In the genomic region with DNA sequence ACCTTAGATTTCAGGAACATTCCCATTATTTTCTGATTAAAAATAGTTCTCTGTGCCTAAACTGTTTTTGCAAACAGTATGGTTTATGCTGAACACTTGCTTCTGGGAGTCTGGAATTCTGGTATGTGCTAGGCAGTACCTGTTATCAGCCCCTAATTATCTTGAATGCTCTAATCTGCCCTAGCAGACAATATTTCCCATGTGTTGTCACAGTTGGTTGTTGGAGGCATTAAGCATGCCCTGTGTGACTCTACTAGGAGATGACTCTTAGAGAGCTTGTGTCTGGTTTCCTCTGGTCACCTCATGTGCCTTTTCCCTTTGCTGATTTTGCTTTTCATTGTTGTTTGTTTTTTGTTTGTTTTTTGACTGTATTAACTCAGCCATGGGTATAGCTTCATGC, we compare ENCODE assay signal across 18 cellular contexts. TPM values are rescaled to one million over a fixed set of nuclear protein-coding genes. Genes with fewer than 3 reads are reported as not detected.
DNase-seq lines count a peak whose midpoint lies in the region; ATAC-seq and TF ChIP-seq lines count a peak whose summit lies in the region.
"Had no signal": no experiment of that assay in that cellular context is flagged by ENCODE, and none has a peak within 500 bp of the region (broad histone marks: within the 10 kb centered on the region; RNA-seq: fewer than 3 reads in every experiment).

No MANE protein-coding gene starts in this region.

- H3K4me1 ChIP-seq in Caco-2: peaks cover 26% of the 10 kb centered on the region
- H3K4me1 ChIP-seq in RWPE2 (ENCODE audit: insufficient read depth, poor library complexity, severe bottlenecking): no peaks in the 10 kb centered on the region
- peaks cover 4 to 50% (median 38%) of the 10 kb centered on the region in 9 donors for H3K4me1 ChIP-seq in heart right ventricle
- peaks cover 2 to 6% of the 10 kb centered on the region in 2 experiments for H3K4me1 ChIP-seq in trophoblast cell (ENCODE audit: control insufficient read depth in 1 of 2, insufficient read depth in 2 of 2, low read length in 2 of 2)
- H3K4me1 ChIP-seq: HAP-1 had no signal

- CTCF ChIA-PET in Caco-2 (lab: Charles Lee): no interaction called here

- H2BK5ac ChIP-seq in trophoblast cell (ENCODE audit: low read depth, low read length, poor library complexity): no peak overlapping the region

- no peak overlapping the region for H4K8ac ChIP-seq in trophoblast cell (ENCODE audit: low read depth, low read length)

- H3K79me1 ChIP-seq in trophoblast cell (ENCODE audit: low read length): no peaks in the 10 kb centered on the region

- peak overlapping the region; percentile 22 for H3K27ac Mint-ChIP-seq in Caco-2 (ENCODE audit: unreplicated experiment)
- H3K27ac Mint-ChIP-seq: activated CD4-positive, alpha-beta T cell treated with anti-CD3 and anti-CD28 coated beads, Interleukin-2, amount 10 ng/mL, durations not matched to agents 7 days and 5 days; dendritic cell treated with granulocyte-macrophage colony-stimulating factor and Interleukin-4, amounts not matched to agents 40 ng/mL and 50 ng/mL, for 4 days had no signal

- H3K4me2 ChIP-seq in trophoblast cell (ENCODE audit: low read length): no peak overlapping the region

- ATAC-seq in RWPE2 (ENCODE audit: low read depth) (peak; percentile 19; the same call in 2 of the 3 replicates), heart right ventricle (peak in 5 of 8 donors; percentile 27 to 76 (median 62)), GM19397 (IDR thresholded peaks at IDR 0.05; ENCODE audit: unreplicated experiment) (no peak), GM21367 (IDR thresholded peaks at IDR 0.05; ENCODE audit: unreplicated experiment) (no peak)
- ATAC-seq: left colon, upper lobe of right lung had no signal

- H3K14ac ChIP-seq in trophoblast cell (ENCODE audit: low read length): no peak overlapping the region

- no peak overlapping the region for H4K91ac ChIP-seq in trophoblast cell (ENCODE audit: low read depth, low read length)

- BruUV-seq in Caco-2 (replicated peaks; lab: Mats Ljungman, UMichigan): no TSS peak

- H3K9me3 ChIP-seq in Caco-2 (no peaks in the 10 kb centered on the region), RWPE2 (ENCODE audit: severe bottlenecking) (no peaks in the 10 kb centered on the region), heart right ventricle (no peaks in the 10 kb centered on the region), trophoblast cell (ENCODE audit: insufficient read depth, low read depth, low read length) (no peaks in the 10 kb centered on the region)
- H3K9me3 ChIP-seq: esophagus muscularis mucosa, HAP-1, upper lobe of right lung had no signal

- H3K27me3 ChIP-seq in Caco-2 (replicated peaks; ENCODE audit: control insufficient read depth, insufficient read depth, low read length) (no peaks in the 10 kb centered on the region), RWPE2 (ENCODE audit: insufficient read depth, poor library complexity, severe bottlenecking) (no peaks in the 10 kb centered on the region), heart right ventricle (no peaks in the 10 kb centered on the region), trophoblast cell (ENCODE audit: insufficient read depth, low read length) (no peaks in the 10 kb centered on the region)
- H3K27me3 ChIP-seq: esophagus muscularis mucosa, upper lobe of right lung had no signal

- no peaks in the 10 kb centered on the region for H3K36me3 ChIP-seq in Caco-2 (ENCODE audit: control insufficient read depth, insufficient read depth, low read length)
- peaks cover 20% of the 10 kb centered on the region for H3K36me3 ChIP-seq in RWPE2 (ENCODE audit: low read depth)
- H3K36me3 ChIP-seq in heart right ventricle: peaks cover 0 to 17% (median 0%) of the 10 kb centered on the region in 9 donors
- peaks cover 0 to 3% of the 10 kb centered on the region in 2 experiments for H3K36me3 ChIP-seq in trophoblast cell (ENCODE audit: control insufficient read depth in 1 of 2, insufficient read depth in 2 of 2, low read length in 2 of 2)
- H3K36me3 ChIP-seq: upper lobe of right lung had no signal

- H3K4ac ChIP-seq in trophoblast cell (ENCODE audit: low read depth, low read length): no peak overlapping the region

- H3K23ac ChIP-seq in trophoblast cell (ENCODE audit: low read length): no peak overlapping the region

- TF ChIP-seq CTCF in Caco-2 (IDR thresholded peaks at IDR 0.05; ENCODE audit: insufficient read depth in 1 of 2, low read depth in 1 of 2, low read length in 1 of 2, severe bottlenecking in 1 of 2, unreplicated experiment in 1 of 2) (no peak), RWPE2 (IDR thresholded peaks at IDR 0.05; ENCODE audit: poor library complexity, severe bottlenecking) (no peak), heart right ventricle (IDR thresholded peaks at IDR 0.05) (no peak)

- H3K27ac ChIP-seq in RWPE2 (ENCODE audit: poor library complexity, severe bottlenecking): no peak overlapping the region
- H3K27ac ChIP-seq in heart right ventricle: no peak overlapping the region
- no peak overlapping the region for H3K27ac ChIP-seq in trophoblast cell (ENCODE audit: low read depth, low read length)
- H3K27ac ChIP-seq: esophagus muscularis mucosa, upper lobe of right lung had no signal

- H3K4me3 ChIP-seq in Caco-2 (ENCODE audit: low read depth, low read length): no peak overlapping the region
- no peak overlapping the region for H3K4me3 ChIP-seq in RWPE2 (ENCODE audit: severe bottlenecking)
- no peak overlapping the region for H3K4me3 ChIP-seq in heart right ventricle
- no peak overlapping the region for H3K4me3 ChIP-seq in trophoblast cell (ENCODE audit: low read depth, low read length)
- H3K4me3 ChIP-seq: esophagus muscularis mucosa, HAP-1, upper lobe of right lung had no signal

- peaks cover 9% of the 10 kb centered on the region for H3K36me3 Mint-ChIP-seq in Caco-2 (ENCODE audit: insufficient read depth, unreplicated experiment)

- peaks cover 4% of the 10 kb centered on the region for H3K79me2 ChIP-seq in trophoblast cell (ENCODE audit: control insufficient read depth, insufficient read depth, low read length, poor library complexity)

- H3K4me1 Mint-ChIP-seq in Caco-2 (ENCODE audit: low read depth, unreplicated experiment): peaks cover 31% of the 10 kb centered on the region

- H2BK120ac ChIP-seq in trophoblast cell (ENCODE audit: insufficient read depth, low read length, poor library complexity): no peak overlapping the region

- H3K18ac ChIP-seq in trophoblast cell (ENCODE audit: low read length): no peak overlapping the region

- H4K12ac ChIP-seq in trophoblast cell (ENCODE audit: low read depth, low read length): no peak overlapping the region

- no peak overlapping the region for H2AFZ ChIP-seq in trophoblast cell (ENCODE audit: insufficient read depth, low read length, poor library complexity)

- H3K4me3 Mint-ChIP-seq in Caco-2 (ENCODE audit: unreplicated experiment): no peak overlapping the region
- H3K4me3 Mint-ChIP-seq: activated CD4-positive, alpha-beta T cell treated with anti-CD3 and anti-CD28 coated beads, Interleukin-2, amount 10 ng/mL, durations not matched to agents 7 days and 5 days; dendritic cell treated with granulocyte-macrophage colony-stimulating factor and Interleukin-4, amounts not matched to agents 40 ng/mL and 50 ng/mL, for 4 days had no signal

- POLR2A ChIA-PET in Caco-2 (lab: Charles Lee): no interaction called here

- intact Hi-C loops in Caco-2 (cut with micrococcal nuclease; ENCODE audit: unreplicated experiment): no loop called here
- intact Hi-C loops in heart right ventricle (cut with DNase I): no loop called here

- H3K27me3 Mint-ChIP-seq in Caco-2 (ENCODE audit: insufficient read depth, unreplicated experiment): no peaks in the 10 kb centered on the region
- H3K27me3 Mint-ChIP-seq: activated CD4-positive, alpha-beta T cell treated with anti-CD3 and anti-CD28 coated beads, Interleukin-2, amount 10 ng/mL, durations not matched to agents 7 days and 5 days; dendritic cell treated with granulocyte-macrophage colony-stimulating factor and Interleukin-4, amounts not matched to agents 40 ng/mL and 50 ng/mL, for 4 days had no signal

- H2AK5ac ChIP-seq in trophoblast cell (ENCODE audit: low read length): no peak overlapping the region

- DNase-seq in Caco-2 (peak in 1 of 2 experiments; percentile 13), RWPE2 (ENCODE audit: low spot score) (no peak), heart right ventricle (no peak), trophoblast cell (peak; percentile 69 to 82), NCI-H1092 treated with DMSO at 0.1 percent for 48 hours (lab: John Stamatoyannopoulos, UW) (no peak)
- DNase-seq: activated CD4-positive, alpha-beta T cell treated with anti-CD3 and anti-CD28 coated beads, Interleukin-2, amount 10 ng/mL, durations not matched to agents 7 days and 5 days; amygdala; hippocampal formation; left colon; SHP77 treated with DMSO at 0.1 percent for 48 hours; stimulated activated CD4-positive, alpha-beta T cell treated with anti-CD3 and anti-CD28 coated beads, Interleukin-4, amount 100 ng/mL, for 24 hours; T1000; upper lobe of right lung had no signal

- no peak overlapping the region for H2BK12ac ChIP-seq in trophoblast cell (ENCODE audit: low read length)

- no peaks in the 10 kb centered on the region for H3K9me3 Mint-ChIP-seq in Caco-2 (ENCODE audit: unreplicated experiment)
- H3K9me3 Mint-ChIP-seq: dendritic cell treated with granulocyte-macrophage colony-stimulating factor and Interleukin-4, amounts not matched to agents 40 ng/mL and 50 ng/mL, for 4 days had no signal

- H3K9ac ChIP-seq in trophoblast cell (ENCODE audit: low read length): no peak overlapping the region

RNA-seq across cellular contexts. Expression of gene UHRF2, which starts 36.6 kb away (rescaled TPM):
- total RNA-seq in Caco-2 (2022): 38.1 and 46.5 TPM in 2 replicates
- 10 to 100 TPM; 11.2 to 19.7 (median 13.1) TPM for total RNA-seq in heart right ventricle
- polyA plus RNA-seq in heart right ventricle: 10 to 100 TPM in 1 of 2 donors, 1 to 10 TPM in 1; 9.6 to 14.5 TPM
- polyA plus RNA-seq in trophoblast cell (2013): 18.9 and 19.8 TPM in 2 replicates

Comparison
In these comparisons a context has a peak if more than half of its experiments do, and no peak if none do; other contexts are left out.
1. DNase-seq: peak in trophoblast cell (2 of 2); none in RWPE2 (single experiment), heart right ventricle (0 of 2) and NCI-H1092 treated with DMSO at 0.1 percent for 48 hours (single experiment).
2. ATAC-seq: peak in RWPE2 (single experiment) and heart right ventricle (5 of 8); none in GM19397 (single experiment) and GM21367 (single experiment).